1 cellular context compared by ENCODE assay signal in genomic region chr7:2555121-2556052, GRCh38.
TF ChIP-seq lines count a peak whose summit lies in the region.

TSS of gene BRAT1 (minus strand) at chr7:2555524. CDS start at chr7:2554431, 1,093 bp downstream.

TF ChIP-seq in HepG2, 621 proteins besides CTCF, POLR2A, EP300 and RAD21 (continued from another document and continues in another):
- TF ChIP-seq, protein P1, sequence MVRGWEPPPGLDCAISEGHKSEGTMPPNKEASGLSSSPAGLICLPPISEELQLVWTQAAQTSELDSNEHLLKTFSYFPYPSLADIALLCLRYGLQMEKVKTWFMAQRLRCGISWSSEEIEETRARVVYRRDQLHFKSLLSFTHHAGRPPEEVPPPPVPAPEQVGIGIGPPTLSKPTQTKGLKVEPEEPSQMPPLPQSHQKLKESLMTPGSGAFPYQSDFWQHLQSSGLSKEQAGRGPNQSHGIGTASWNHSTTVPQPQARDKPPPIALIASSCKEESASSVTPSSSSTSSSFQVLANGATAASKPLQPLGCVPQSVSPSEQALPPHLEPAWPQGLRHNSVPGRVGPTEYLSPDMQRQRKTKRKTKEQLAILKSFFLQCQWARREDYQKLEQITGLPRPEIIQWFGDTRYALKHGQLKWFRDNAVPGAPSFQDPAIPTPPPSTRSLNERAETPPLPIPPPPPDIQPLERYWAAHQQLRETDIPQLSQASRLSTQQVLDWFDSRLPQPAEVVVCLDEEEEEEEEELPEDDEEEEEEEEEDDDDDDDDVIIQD (CRISPR knock-in tag; IDR thresholded peaks at IDR 0.05; ENCODE audit: low read depth) = 0 out of 2 replicates have a peak, but pooled peaks have one; percentile 15
- TF ChIP-seq, protein P2, sequence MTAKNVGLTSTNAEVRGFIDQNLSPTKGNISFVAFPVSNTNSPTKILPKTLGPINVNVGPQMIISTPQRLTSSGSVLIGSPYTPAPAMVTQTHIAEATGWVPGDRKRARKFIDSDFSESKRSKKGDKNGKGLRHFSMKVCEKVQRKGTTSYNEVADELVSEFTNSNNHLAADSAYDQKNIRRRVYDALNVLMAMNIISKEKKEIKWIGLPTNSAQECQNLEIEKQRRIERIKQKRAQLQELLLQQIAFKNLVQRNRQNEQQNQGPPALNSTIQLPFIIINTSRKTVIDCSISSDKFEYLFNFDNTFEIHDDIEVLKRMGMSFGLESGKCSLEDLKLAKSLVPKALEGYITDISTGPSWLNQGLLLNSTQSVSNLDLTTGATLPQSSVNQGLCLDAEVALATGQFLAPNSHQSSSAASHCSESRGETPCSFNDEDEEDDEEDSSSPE (CRISPR knock-in tag; IDR thresholded peaks at IDR 0.05) = 0 out of 2 replicates have a peak, but pooled peaks have one; percentile 28
- peak; percentile 56; the same call in 1 of the 2 replicates for TF ChIP-seq SALL2 (CRISPR knock-in tag; IDR thresholded peaks at IDR 0.05)
- TF ChIP-seq, protein P3, sequence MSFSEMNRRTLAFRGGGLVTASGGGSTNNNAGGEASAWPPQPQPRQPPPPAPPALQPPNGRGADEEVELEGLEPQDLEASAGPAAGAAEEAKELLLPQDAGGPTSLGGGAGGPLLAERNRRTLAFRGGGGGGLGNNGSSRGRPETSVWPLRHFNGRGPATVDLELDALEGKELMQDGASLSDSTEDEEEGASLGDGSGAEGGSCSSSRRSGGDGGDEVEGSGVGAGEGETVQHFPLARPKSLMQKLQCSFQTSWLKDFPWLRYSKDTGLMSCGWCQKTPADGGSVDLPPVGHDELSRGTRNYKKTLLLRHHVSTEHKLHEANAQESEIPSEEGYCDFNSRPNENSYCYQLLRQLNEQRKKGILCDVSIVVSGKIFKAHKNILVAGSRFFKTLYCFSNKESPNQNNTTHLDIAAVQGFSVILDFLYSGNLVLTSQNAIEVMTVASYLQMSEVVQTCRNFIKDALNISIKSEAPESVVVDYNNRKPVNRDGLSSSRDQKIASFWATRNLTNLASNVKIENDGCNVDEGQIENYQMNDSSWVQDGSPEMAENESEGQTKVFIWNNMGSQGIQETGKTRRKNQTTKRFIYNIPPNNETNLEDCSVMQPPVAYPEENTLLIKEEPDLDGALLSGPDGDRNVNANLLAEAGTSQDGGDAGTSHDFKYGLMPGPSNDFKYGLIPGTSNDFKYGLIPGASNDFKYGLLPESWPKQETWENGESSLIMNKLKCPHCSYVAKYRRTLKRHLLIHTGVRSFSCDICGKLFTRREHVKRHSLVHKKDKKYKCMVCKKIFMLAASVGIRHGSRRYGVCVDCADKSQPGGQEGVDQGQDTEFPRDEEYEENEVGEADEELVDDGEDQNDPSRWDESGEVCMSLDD (CRISPR knock-in tag; IDR thresholded peaks at IDR 0.05; ENCODE audit: borderline replicate concordance) = 0 out of 2 replicates have a peak, but pooled peaks have one; percentile 40
- no peak for TF ChIP-seq JUN (CRISPR knock-in tag; IDR thresholded peaks at IDR 0.05)
- peak; percentile 35; the same call in 1 of the 2 replicates for TF ChIP-seq ZNF710 (CRISPR knock-in tag; IDR thresholded peaks at IDR 0.05; ENCODE audit: borderline replicate concordance)
- TF ChIP-seq, protein P4, sequence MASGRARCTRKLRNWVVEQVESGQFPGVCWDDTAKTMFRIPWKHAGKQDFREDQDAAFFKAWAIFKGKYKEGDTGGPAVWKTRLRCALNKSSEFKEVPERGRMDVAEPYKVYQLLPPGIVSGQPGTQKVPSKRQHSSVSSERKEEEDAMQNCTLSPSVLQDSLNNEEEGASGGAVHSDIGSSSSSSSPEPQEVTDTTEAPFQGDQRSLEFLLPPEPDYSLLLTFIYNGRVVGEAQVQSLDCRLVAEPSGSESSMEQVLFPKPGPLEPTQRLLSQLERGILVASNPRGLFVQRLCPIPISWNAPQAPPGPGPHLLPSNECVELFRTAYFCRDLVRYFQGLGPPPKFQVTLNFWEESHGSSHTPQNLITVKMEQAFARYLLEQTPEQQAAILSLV (CRISPR knock-in tag; IDR thresholded peaks at IDR 0.05; ENCODE audit: borderline replicate concordance) = 0 out of 2 replicates have a peak, but pooled peaks have one; percentile 67
- peak; percentile 89 for TF ChIP-seq ZFY (CRISPR knock-in tag; IDR thresholded peaks at IDR 0.05)
- peak; percentile 66; the same call in 1 of the 2 replicates for TF ChIP-seq ZNF274 (CRISPR knock-in tag; IDR thresholded peaks at IDR 0.05)
- TF ChIP-seq JUNB (CRISPR knock-in tag; IDR thresholded peaks at IDR 0.05; ENCODE audit: borderline replicate concordance) = no peak
- peak; percentile 37; the same call in 1 of the 2 replicates for TF ChIP-seq KMT2B (CRISPR knock-in tag; IDR thresholded peaks at IDR 0.05)
- 0 out of 2 replicates have a peak, but pooled peaks have one; percentile 44 for TF ChIP-seq BORCS8-MEF2B (CRISPR knock-in tag; IDR thresholded peaks at IDR 0.05)
- TF ChIP-seq BHLHE40 (IDR thresholded peaks at IDR 0.05; ENCODE audit: low read length) = peak; percentile 94
- TF ChIP-seq HNRNPK (IDR thresholded peaks at IDR 0.05; ENCODE audit: low read depth, low read length, poor library complexity, severe bottlenecking) = peak; percentile 57
- no peak for TF ChIP-seq MLX (CRISPR knock-in tag; IDR thresholded peaks at IDR 0.05)
- no peak for TF ChIP-seq GABPA (IDR thresholded peaks at IDR 0.05; ENCODE audit: low read depth, low read length)
- TF ChIP-seq GABPA (CRISPR knock-in tag; IDR thresholded peaks at IDR 0.05; ENCODE audit: low read depth) = peak; percentile 75
- TF ChIP-seq, protein P5, sequence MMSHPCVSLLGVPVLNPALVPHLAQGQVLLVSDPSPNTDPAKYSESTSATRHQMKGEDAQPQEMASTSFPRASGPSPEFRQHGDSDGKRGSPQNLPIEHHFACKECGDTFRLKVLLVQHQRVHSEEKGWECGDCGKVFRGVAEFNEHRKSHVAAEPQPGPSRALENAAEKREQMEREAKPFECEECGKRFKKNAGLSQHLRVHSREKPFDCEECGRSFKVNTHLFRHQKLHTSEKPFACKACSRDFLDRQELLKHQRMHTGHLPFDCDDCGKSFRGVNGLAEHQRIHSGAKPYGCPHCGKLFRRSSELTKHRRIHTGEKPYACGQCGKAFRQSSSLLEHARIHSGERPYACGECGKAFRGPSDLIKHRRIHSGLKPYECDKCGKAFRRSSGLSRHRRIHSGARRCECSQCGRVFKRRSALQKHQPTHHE (CRISPR knock-in tag; IDR thresholded peaks at IDR 0.05; ENCODE audit: borderline replicate concordance) = peak; percentile 92; the same call in 1 of the 2 replicates
- peak; percentile 33; the same call in 1 of the 2 replicates for TF ChIP-seq KMT2A (CRISPR knock-in tag; IDR thresholded peaks at IDR 0.05)
- no peak for TF ChIP-seq ZNF720 (CRISPR knock-in tag; IDR thresholded peaks at IDR 0.05)
- TF ChIP-seq ZNF598 (CRISPR knock-in tag; IDR thresholded peaks at IDR 0.05; ENCODE audit: borderline replicate concordance) = peak; percentile 43; the same call in 1 of the 2 replicates
- TF ChIP-seq ZNF501 (CRISPR knock-in tag; IDR thresholded peaks at IDR 0.05) = peak; percentile 44; the same call in 1 of the 2 replicates
- TF ChIP-seq ZMAT3 (CRISPR knock-in tag; conservative IDR thresholded peaks at IDR 0.05) = 0 out of 2 replicates have a peak, but pooled peaks have one; percentile 23
- TF ChIP-seq, protein P6, sequence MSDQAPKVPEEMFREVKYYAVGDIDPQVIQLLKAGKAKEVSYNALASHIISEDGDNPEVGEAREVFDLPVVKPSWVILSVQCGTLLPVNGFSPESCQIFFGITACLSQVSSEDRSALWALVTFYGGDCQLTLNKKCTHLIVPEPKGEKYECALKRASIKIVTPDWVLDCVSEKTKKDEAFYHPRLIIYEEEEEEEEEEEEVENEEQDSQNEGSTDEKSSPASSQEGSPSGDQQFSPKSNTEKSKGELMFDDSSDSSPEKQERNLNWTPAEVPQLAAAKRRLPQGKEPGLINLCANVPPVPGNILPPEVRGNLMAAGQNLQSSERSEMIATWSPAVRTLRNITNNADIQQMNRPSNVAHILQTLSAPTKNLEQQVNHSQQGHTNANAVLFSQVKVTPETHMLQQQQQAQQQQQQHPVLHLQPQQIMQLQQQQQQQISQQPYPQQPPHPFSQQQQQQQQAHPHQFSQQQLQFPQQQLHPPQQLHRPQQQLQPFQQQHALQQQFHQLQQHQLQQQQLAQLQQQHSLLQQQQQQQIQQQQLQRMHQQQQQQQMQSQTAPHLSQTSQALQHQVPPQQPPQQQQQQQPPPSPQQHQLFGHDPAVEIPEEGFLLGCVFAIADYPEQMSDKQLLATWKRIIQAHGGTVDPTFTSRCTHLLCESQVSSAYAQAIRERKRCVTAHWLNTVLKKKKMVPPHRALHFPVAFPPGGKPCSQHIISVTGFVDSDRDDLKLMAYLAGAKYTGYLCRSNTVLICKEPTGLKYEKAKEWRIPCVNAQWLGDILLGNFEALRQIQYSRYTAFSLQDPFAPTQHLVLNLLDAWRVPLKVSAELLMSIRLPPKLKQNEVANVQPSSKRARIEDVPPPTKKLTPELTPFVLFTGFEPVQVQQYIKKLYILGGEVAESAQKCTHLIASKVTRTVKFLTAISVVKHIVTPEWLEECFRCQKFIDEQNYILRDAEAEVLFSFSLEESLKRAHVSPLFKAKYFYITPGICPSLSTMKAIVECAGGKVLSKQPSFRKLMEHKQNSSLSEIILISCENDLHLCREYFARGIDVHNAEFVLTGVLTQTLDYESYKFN (CRISPR knock-in tag; conservative IDR thresholded peaks at IDR 0.05) = peak; percentile 40; the same call in 1 of the 2 replicates
- TF ChIP-seq ZMYM3 (CRISPR knock-in tag; IDR thresholded peaks at IDR 0.05) = 0 out of 2 replicates have a peak, but pooled peaks have one; percentile 39
- no peak for TF ChIP-seq ZBTB34 (CRISPR knock-in tag; IDR thresholded peaks at IDR 0.05)
- TF ChIP-seq HDAC1 (CRISPR knock-in tag; IDR thresholded peaks at IDR 0.05) = 0 out of 2 replicates have a peak, but pooled peaks have one; percentile 42
- no peak for TF ChIP-seq ZBTB42 (CRISPR knock-in tag; IDR thresholded peaks at IDR 0.05)
- no peak for TF ChIP-seq JARID2 (CRISPR knock-in tag; IDR thresholded peaks at IDR 0.05; ENCODE audit: insufficient replicate concordance)
- TF ChIP-seq CREB1 (IDR thresholded peaks at IDR 0.05) = 0 out of 2 replicates have a peak, but pooled peaks have one; percentile 29
- no peak for TF ChIP-seq CREB1 (CRISPR knock-in tag; IDR thresholded peaks at IDR 0.05)
- peak; percentile 21; the same call in 1 of the 2 replicates for TF ChIP-seq SIN3A (IDR thresholded peaks at IDR 0.05; ENCODE audit: borderline replicate concordance, low read depth, low read length)
- TF ChIP-seq MED8 (CRISPR knock-in tag; IDR thresholded peaks at IDR 0.05; ENCODE audit: insufficient replicate concordance) = peak; percentile 77
- peak; percentile 87 for TF ChIP-seq POLR2G (IDR thresholded peaks at IDR 0.05; ENCODE audit: low read depth, low read length)
- peak; percentile 63; the same call in 1 of the 2 replicates for TF ChIP-seq MEIS1 (CRISPR knock-in tag; IDR thresholded peaks at IDR 0.05; ENCODE audit: borderline replicate concordance)
- TF ChIP-seq, protein P7, sequence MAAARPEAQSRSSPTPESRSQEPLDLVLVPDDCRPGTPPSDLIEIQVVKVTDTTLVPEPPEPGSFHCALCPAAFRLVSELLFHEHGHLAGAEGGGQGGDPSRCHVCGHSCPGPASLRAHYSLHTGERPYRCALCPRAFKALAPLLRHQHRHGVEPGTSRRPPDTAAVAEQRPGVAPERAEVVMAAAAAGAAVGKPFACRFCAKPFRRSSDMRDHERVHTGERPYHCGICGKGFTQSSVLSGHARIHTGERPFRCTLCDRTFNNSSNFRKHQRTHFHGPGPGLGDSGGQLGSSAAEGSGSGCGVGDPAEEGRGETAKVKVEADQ (CRISPR knock-in tag; IDR thresholded peaks at IDR 0.05; ENCODE audit: borderline replicate concordance) = 0 out of 2 replicates have a peak, but pooled peaks have one; percentile 62
- no peak for TF ChIP-seq CREM (IDR thresholded peaks at IDR 0.05)
- TF ChIP-seq CREM (CRISPR knock-in tag; IDR thresholded peaks at IDR 0.05) = no peak
